19 cellular contexts compared by ENCODE assay signal in genomic region chr2:121777699-121778058, GRCh38. TPM values are rescaled to one million over a fixed set of nuclear protein-coding genes. Genes with fewer than 3 reads are reported as not detected.
DNase-seq lines count a peak whose midpoint lies in the region; ATAC-seq, FAIRE-seq and TF ChIP-seq lines count a peak whose summit lies in the region.
"Had no signal": no experiment of that assay in that cellular context is flagged by ENCODE, and none has a peak within 500 bp of the region (broad histone marks: within the 10 kb centered on the region; RNA-seq: fewer than 3 reads in every experiment).

No MANE protein-coding gene starts in this region.

- H3K9me3 Mint-ChIP-seq in MCF 10A (ENCODE audit: unreplicated experiment) = no peaks in the 10 kb centered on the region
- H3K9me3 Mint-ChIP-seq in type B pancreatic cell = no peaks in the 10 kb centered on the region
- H3K9me3 Mint-ChIP-seq: activated naive CD8-positive, alpha-beta T cell treated with anti-CD3 and anti-CD28 coated beads, Interleukin-2, amount 10 ng/mL, durations not matched to agents 7 days and 5 days had no signal

- no peaks in the 10 kb centered on the region for H3K4me1 ChIP-seq in breast epithelium
- H3K4me1 ChIP-seq: gastroesophageal sphincter, psoas muscle, tibial nerve had no signal

- H3K36me3 Mint-ChIP-seq in MCF 10A (ENCODE audit: insufficient read depth, unreplicated experiment) (no peaks in the 10 kb centered on the region), type B pancreatic cell (no peaks in the 10 kb centered on the region)
- H3K36me3 Mint-ChIP-seq: activated naive CD8-positive, alpha-beta T cell treated with anti-CD3 and anti-CD28 coated beads, Interleukin-2, amount 10 ng/mL, durations not matched to agents 7 days and 5 days had no signal

- H3K27ac ChIP-seq in breast epithelium (no peak overlapping the region), epithelial cell of prostate (no peak overlapping the region)
- H3K27ac ChIP-seq: gastroesophageal sphincter, psoas muscle, tibial nerve, VCaP had no signal

- no peaks in the 10 kb centered on the region for H3K9me3 ChIP-seq in breast epithelium
- H3K9me3 ChIP-seq: gastroesophageal sphincter, psoas muscle, tibial nerve had no signal

- TF ChIP-seq POLR2A in breast epithelium (IDR thresholded peaks at IDR 0.05) = no peak

- POLR2A ChIA-PET in MCF 10A (lab: Yijun Ruan, JAX) = no interaction called here

- H3K27me3 Mint-ChIP-seq in MCF 10A (ENCODE audit: insufficient read depth, unreplicated experiment) = peaks cover 6% of the 10 kb centered on the region
- no peaks in the 10 kb centered on the region for H3K27me3 Mint-ChIP-seq in type B pancreatic cell
- H3K27me3 Mint-ChIP-seq: activated naive CD8-positive, alpha-beta T cell treated with anti-CD3 and anti-CD28 coated beads, Interleukin-2, amount 10 ng/mL, durations not matched to agents 7 days and 5 days had no signal

- BruUV-seq in MCF 10A (replicated peaks; lab: Mats Ljungman, UMichigan) = no TSS peak

- H3K4me3 ChIP-seq in breast epithelium = no peak overlapping the region
- H3K4me3 ChIP-seq: gastroesophageal sphincter, psoas muscle, tibial nerve had no signal

- CTCF ChIA-PET in MCF 10A (lab: Yijun Ruan, JAX) = no interaction called here

- H3K27me3 ChIP-seq in breast epithelium = no peaks in the 10 kb centered on the region
- H3K27me3 ChIP-seq: gastroesophageal sphincter, tibial nerve had no signal

- H3K4me1 Mint-ChIP-seq in MCF 10A (ENCODE audit: insufficient read depth, unreplicated experiment) (peaks cover 11% of the 10 kb centered on the region), type B pancreatic cell (ENCODE audit: unreplicated experiment) (peaks cover 5% of the 10 kb centered on the region)
- H3K4me1 Mint-ChIP-seq: activated naive CD8-positive, alpha-beta T cell treated with anti-CD3 and anti-CD28 coated beads, Interleukin-2, amount 10 ng/mL, durations not matched to agents 7 days and 5 days had no signal

- no peak for TF ChIP-seq CTCF in MCF 10A (IDR thresholded peaks at IDR 0.05; ENCODE audit: unreplicated experiment)
- no peak for TF ChIP-seq CTCF in breast epithelium (IDR thresholded peaks at IDR 0.05)
- no peak for TF ChIP-seq CTCF in type B pancreatic cell (conservative IDR thresholded peaks at IDR 0.05)

- ATAC-seq in HG02623 (IDR thresholded peaks at IDR 0.05; ENCODE audit: unreplicated experiment) (no peak), HG03378 (IDR thresholded peaks at IDR 0.05; ENCODE audit: unreplicated experiment) (no peak)
- ATAC-seq: gastroesophageal sphincter, psoas muscle had no signal

- H3K4me3 Mint-ChIP-seq in MCF 10A (ENCODE audit: unreplicated experiment) (no peak overlapping the region), type B pancreatic cell (no peak overlapping the region)
- H3K4me3 Mint-ChIP-seq: activated naive CD8-positive, alpha-beta T cell treated with anti-CD3 and anti-CD28 coated beads, Interleukin-2, amount 10 ng/mL, durations not matched to agents 7 days and 5 days had no signal

- intact Hi-C loops in MCF 10A (cut with micrococcal nuclease) (no loop called here), breast epithelium (cut with DNase I; ENCODE audit: low total_unique reads) (loop anchor here (5.0 kb wide), 1 partner anchor 90 kb away; no protein-coding TSS in a partner anchor), cardiac septum (cut with DNase I) (no loop called here)

- FAIRE-seq in RCC 7860 (lab: Jason Lieb, UNC) = no peak
- FAIRE-seq: islet of Langerhans had no signal

- H3K36me3 ChIP-seq in breast epithelium = no peaks in the 10 kb centered on the region
- H3K36me3 ChIP-seq: gastroesophageal sphincter, tibial nerve had no signal

- DNase-seq in MCF 10A (ENCODE audit: unreplicated experiment) = peak; percentile 64
- no peak for DNase-seq in breast epithelium (ENCODE audit: low spot score in 2 of 2)
- DNase-seq in RCC 7860 (ENCODE audit: low spot score) = peak; percentile 50
- DNase-seq in epithelial cell of prostate (ENCODE audit: low read depth, low spot score) = peak; percentile 45
- DNase-seq in type B pancreatic cell (ENCODE audit: extremely low spot score, unreplicated experiment) = no peak
- DNase-seq in cardiac septum (ENCODE audit: low spot score) = no peak
- DNase-seq: ACHN; activated naive CD8-positive, alpha-beta T cell treated with anti-CD3 and anti-CD28 coated beads, Interleukin-2, amount 10 ng/mL, durations not matched to agents 7 days and 5 days; cortex of kidney; NCI-H1105; NK-92 treated with Interleukin-12 subunit alpha and Interleukin-12 subunit beta, amount 100 ng/mL, for 24 hours; psoas muscle; stimulated activated CD8-positive, alpha-beta memory T cell treated with anti-CD3 and anti-CD28 coated beads, Interleukin-4, amount 100 ng/mL, for 48 hours had no signal

- H3K27ac Mint-ChIP-seq in MCF 10A (ENCODE audit: low read depth, unreplicated experiment) (no peak overlapping the region), type B pancreatic cell (peak overlapping the region; percentile 22)
- H3K27ac Mint-ChIP-seq: activated naive CD8-positive, alpha-beta T cell treated with anti-CD3 and anti-CD28 coated beads, Interleukin-2, amount 10 ng/mL, durations not matched to agents 7 days and 5 days had no signal

RNA-seq across cellular contexts. Expression of gene TSN, which starts 22.2 kb away (rescaled TPM):
- 60.7 and 78.2 TPM in 2 replicates for total RNA-seq in MCF 10A (2022)
- total RNA-seq in breast epithelium = 10 to 100 TPM; 35.1 to 55.8 (median 42.7) TPM
- 64.6 and 87.6 TPM in 2 replicates for total RNA-seq in type B pancreatic cell (ENCODE audit: low replicate concordance)
- 43.9 TPM for total RNA-seq in cardiac septum

RNA-seq across cellular contexts. Expression of gene NIFK, which starts 41.0 kb away (rescaled TPM):
- 111 and 171 TPM in 2 replicates for total RNA-seq in MCF 10A (2022)
- 10 to 100 TPM; 33.9 to 45.6 (median 39.1) TPM for total RNA-seq in breast epithelium
- 55.5 and 60.9 TPM in 2 replicates for total RNA-seq in type B pancreatic cell (ENCODE audit: low replicate concordance)
- total RNA-seq in cardiac septum = 28.8 TPM

Comparison
In these comparisons a context has a peak if more than half of its experiments do, and no peak if none do; other contexts are left out.
1. DNase-seq: peak in MCF 10A (single experiment), RCC 7860 (single experiment) and epithelial cell of prostate (single experiment); none in breast epithelium (0 of 2), type B pancreatic cell (single experiment) and cardiac septum (single experiment).